In the genomic region with DNA sequence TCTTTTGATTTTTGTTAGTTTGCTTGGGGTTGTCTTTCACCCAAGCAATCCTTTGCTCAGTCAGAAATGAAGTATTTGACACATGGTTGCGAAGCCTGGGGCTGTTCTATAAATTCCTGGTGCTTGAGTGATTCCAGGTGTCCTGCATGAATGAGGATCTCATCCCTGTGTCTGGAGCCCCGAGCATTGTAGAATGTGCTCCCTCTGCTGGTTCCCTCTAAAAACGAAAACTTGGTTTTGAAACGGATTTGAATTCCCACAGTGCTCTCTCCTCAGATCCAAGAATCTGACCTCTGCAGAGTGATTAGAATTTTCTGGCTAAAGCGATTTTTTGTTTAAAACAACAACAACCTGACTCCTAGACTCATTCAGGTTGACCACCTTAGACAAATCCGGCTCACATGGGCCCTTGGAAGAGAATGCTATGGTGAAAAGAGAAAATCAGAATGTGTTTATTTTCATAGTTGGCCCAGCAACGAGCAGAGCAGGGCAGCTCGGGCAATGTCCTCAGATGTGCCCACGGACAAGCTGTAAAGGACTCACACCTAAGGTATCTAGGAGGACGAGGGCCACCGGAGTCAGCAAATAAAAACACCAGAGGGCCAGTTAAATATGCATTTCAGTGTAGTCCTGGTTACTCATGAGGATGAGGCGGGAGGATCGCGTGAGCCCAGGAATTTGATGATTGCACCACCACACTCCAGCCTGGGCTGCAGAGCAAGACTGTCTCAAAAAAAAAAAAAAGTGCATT, we compare ENCODE assay signal across 8 cellular contexts.
DNase-seq lines count a peak whose midpoint lies in the region; ATAC-seq and TF ChIP-seq lines count a peak whose summit lies in the region.

No MANE protein-coding gene starts in this region.

- peaks cover 30% of the 10 kb centered on the region for H3K27me3 Mint-ChIP-seq in activated naive CD8-positive, alpha-beta T cell treated with anti-CD3 and anti-CD28 coated beads, Interleukin-2, amount 50 U/mL, for 24 hours

- no peak overlapping the region for H3K27ac Mint-ChIP-seq in activated naive CD8-positive, alpha-beta T cell treated with anti-CD3 and anti-CD28 coated beads, Interleukin-2, amount 50 U/mL, for 24 hours

- TF ChIP-seq POLR2A in GM18505 (IDR thresholded peaks at IDR 0.05; ENCODE audit: borderline replicate concordance, extremely low read depth, insufficient read depth, insufficient read length) = no peak

- ATAC-seq in activated naive CD8-positive, alpha-beta T cell treated with anti-CD3 and anti-CD28 coated beads, Interleukin-2, amount 50 U/mL, for 24 hours = no peak
- no peak for ATAC-seq in GM18505 (IDR thresholded peaks at IDR 0.05; ENCODE audit: unreplicated experiment)
- ATAC-seq in HG02759 (IDR thresholded peaks at IDR 0.05; ENCODE audit: unreplicated experiment) = no peak

- TF ChIP-seq CTCF in AG09319 (IDR thresholded peaks at IDR 0.05; ENCODE audit: low read depth, low read length) = peak; percentile 83
- peak; percentile 60 for TF ChIP-seq CTCF in GM10266 (IDR thresholded peaks at IDR 0.05; ENCODE audit: control insufficient read depth, insufficient read depth, low read depth, missing control alignments)

- DNase-seq in AG09319 (ENCODE audit: extremely low read depth, low read depth) (peak; percentile 57), GM10266 (ENCODE audit: extremely low spot score) (peak; percentile 52), NCI-H2029 (lab: John Stamatoyannopoulos, UW) (peak; percentile 20), hepatic stellate cell (ENCODE audit: low spot score) (peak; percentile 77), retina (peak; percentile 67)
- no peak for DNase-seq in activated naive CD8-positive, alpha-beta T cell treated with anti-CD3 and anti-CD28 coated beads, Interleukin-2, amount 50 U/mL, for 24 hours

- H3K36me3 Mint-ChIP-seq in activated naive CD8-positive, alpha-beta T cell treated with anti-CD3 and anti-CD28 coated beads, Interleukin-2, amount 50 U/mL, for 24 hours (ENCODE audit: low read depth) = no peaks in the 10 kb centered on the region

- H3K4me3 Mint-ChIP-seq in activated naive CD8-positive, alpha-beta T cell treated with anti-CD3 and anti-CD28 coated beads, Interleukin-2, amount 50 U/mL, for 24 hours = peak overlapping the region; percentile 32

- H3K4me1 Mint-ChIP-seq in activated naive CD8-positive, alpha-beta T cell treated with anti-CD3 and anti-CD28 coated beads, Interleukin-2, amount 50 U/mL, for 24 hours = peaks cover 10% of the 10 kb centered on the region

- no peaks in the 10 kb centered on the region for H3K9me3 Mint-ChIP-seq in activated naive CD8-positive, alpha-beta T cell treated with anti-CD3 and anti-CD28 coated beads, Interleukin-2, amount 50 U/mL, for 24 hours
